ENCODE assay signal across 35 cellular contexts in the genomic region with DNA sequence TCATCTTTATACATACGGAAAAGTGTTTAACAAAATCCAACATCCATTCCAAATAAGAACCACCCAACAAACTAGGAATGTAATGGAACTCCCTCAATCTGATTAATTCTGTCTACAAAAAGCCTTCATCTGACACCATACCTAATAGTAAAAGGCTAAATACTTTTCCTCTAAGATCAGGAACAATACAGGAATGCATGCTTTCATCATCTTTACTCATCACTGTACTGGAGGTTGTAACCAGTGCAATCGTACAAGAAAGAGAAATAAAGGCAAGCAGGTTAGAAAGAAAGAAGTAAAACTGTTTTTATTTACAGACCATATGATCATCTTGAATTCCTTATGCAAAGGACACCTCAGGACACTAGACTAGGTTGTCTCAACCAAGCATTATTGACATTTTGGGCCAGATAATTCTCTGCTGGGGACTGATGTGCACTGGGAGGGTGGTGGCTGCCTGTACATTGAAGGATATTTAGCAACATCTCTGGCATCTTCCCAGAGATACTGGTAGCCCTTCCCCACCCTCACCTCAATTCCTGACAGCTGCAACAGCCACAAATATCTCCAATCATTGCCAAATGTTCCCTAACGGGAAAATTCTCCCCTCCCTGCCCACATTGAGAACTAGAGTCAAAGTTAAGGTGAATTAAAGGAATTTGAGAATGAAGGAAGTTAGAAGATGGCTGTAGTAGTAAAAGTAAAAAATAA. TPM values are rescaled to one million over a fixed set of nuclear protein-coding genes. Genes with fewer than 3 reads are reported as not detected.
DNase-seq lines count a peak whose midpoint lies in the region; ATAC-seq, FAIRE-seq and TF ChIP-seq lines count a peak whose summit lies in the region.
"Had no signal": no experiment of that assay in that cellular context is flagged by ENCODE, and none has a peak within 500 bp of the region (broad histone marks: within the 10 kb centered on the region; RNA-seq: fewer than 3 reads in every experiment).

No MANE protein-coding gene starts in this region.

- no peaks in the 10 kb centered on the region for H3K9me1 ChIP-seq in K562 (ENCODE audit: control insufficient read depth, insufficient read depth, low read length)
- no peaks in the 10 kb centered on the region for H3K9me1 ChIP-seq in keratinocyte (ENCODE audit: control insufficient read depth, extremely low read depth, insufficient read depth, low read length)

- DNase-seq in AG10803 (ENCODE audit: low read depth) (peak; percentile 10), NCI-H226 (peak; percentile 33), K562 (ENCODE audit: extremely low read depth in 1 of 4, low spot score in 3 of 4) (no peak), keratinocyte (ENCODE audit: low read depth, low spot score) (no peak), activated gamma-delta T cell (lab: John Stamatoyannopoulos, UW) (no peak), GM23338 (ENCODE audit: low spot score) (no peak), amygdala (lab: John Stamatoyannopoulos, UW) (no peak)
- DNase-seq in activated CD4-positive, alpha-beta memory T cell treated with anti-CD3 and anti-CD28 coated beads for 36 hours, result no peak
- DNase-seq: 8988T; activated CD4-positive, alpha-beta T cell treated with anti-CD3 and anti-CD28 coated beads for 36 hours; DMS79; endodermal cell; GOT3; left cardiac atrium; mucosa of descending colon; NCI-H1417; NCI-H2081; occipital lobe; SHP77 treated with DMSO at 0.1 percent for 48 hours; stimulated activated CD4-positive, alpha-beta T cell treated with anti-CD3 and anti-CD28 coated beads, Interleukin-4, amount 100 ng/mL, for 4 hours had no signal

- TF ChIP-seq RAD21 in K562 (CRISPR knock-in tag; conservative IDR thresholded peaks at IDR 0.05 in 1 of 2, IDR thresholded peaks at IDR 0.05 in 1 of 2), result no peak

- WGBS in K562 (ENCODE audit: insufficient coverage, low coverage, missing lambda C conversion rate), result 4% methylated on average over 3 of the region's 3 CpGs

- H3K4me3 ChIP-seq in AG10803 (ENCODE audit: low read length) (no peak overlapping the region), K562 (no peak overlapping the region), keratinocyte (ENCODE audit: control insufficient read depth in 2 of 3, extremely low read depth in 1 of 3, insufficient read depth in 2 of 3, low read depth in 1 of 3, low read length in 3 of 3) (no peak overlapping the region), GM23338 (no peak overlapping the region)
- H3K4me3 ChIP-seq: esophagus muscularis mucosa, gastroesophageal sphincter, lung, mucosa of descending colon, prostate gland, tibial nerve had no signal

- H3K27ac ChIP-seq in K562 (ENCODE audit: extremely low read depth, low read depth, low read length) (no peak overlapping the region), keratinocyte (ENCODE audit: control insufficient read depth, insufficient read depth, low read length) (no peak overlapping the region), GM23338 (ENCODE audit: low read depth) (no peak overlapping the region)
- H3K27ac ChIP-seq: esophagus muscularis mucosa, gastroesophageal sphincter, KMS-11, prostate gland, tibial nerve had no signal

- H3K36me3 Mint-ChIP-seq in activated CD4-positive, alpha-beta memory T cell treated with anti-CD3 and anti-CD28 coated beads for 36 hours, result no peaks in the 10 kb centered on the region
- H3K36me3 Mint-ChIP-seq in GM23338 (ENCODE audit: low read depth), result no peaks in the 10 kb centered on the region
- H3K36me3 Mint-ChIP-seq: CD14-positive monocyte; natural killer cell treated with Interleukin-12 subunit alpha and Interleukin-12 subunit beta and Interleukin-15 and Interleukin-18, amount 100 ng/mL, for 72 hours had no signal

- TF ChIP-seq POLR2A in K562 (conservative IDR thresholded peaks at IDR 0.05), result no peak

- intact Hi-C loops in K562 (cut with micrococcal nuclease), result no loop called here
- intact Hi-C loops in activated CD4-positive, alpha-beta memory T cell treated with anti-CD3 and anti-CD28 coated beads for 36 hours (cut with micrococcal nuclease), result no loop called here

- no peaks in the 10 kb centered on the region for H3K27me3 Mint-ChIP-seq in activated CD4-positive, alpha-beta memory T cell treated with anti-CD3 and anti-CD28 coated beads for 36 hours
- H3K27me3 Mint-ChIP-seq in GM23338 (ENCODE audit: insufficient read depth, low read depth, poor library complexity), result no peaks in the 10 kb centered on the region
- H3K27me3 Mint-ChIP-seq: activated CD4-positive, alpha-beta T cell treated with anti-CD3 and anti-CD28 coated beads for 36 hours; activated naive CD8-positive, alpha-beta T cell; dendritic cell treated with granulocyte-macrophage colony-stimulating factor and Interleukin-4, amounts not matched to agents 40 ng/mL and 50 ng/mL, for 4 days had no signal

- in situ Hi-C loops in K562 (cut with MboI), result no loop called here

- no peaks in the 10 kb centered on the region for H3K9me3 ChIP-seq in K562 (replicated peaks; ENCODE audit: control insufficient read depth, insufficient read depth, low read depth, low read length)
- H3K9me3 ChIP-seq in keratinocyte (ENCODE audit: control insufficient read depth, low read depth, low read length), result no peaks in the 10 kb centered on the region
- H3K9me3 ChIP-seq: esophagus muscularis mucosa, gastroesophageal sphincter, mucosa of descending colon, prostate gland, tibial nerve had no signal

- H3K27me3 ChIP-seq in K562 (ENCODE audit: control insufficient read depth in 2 of 2, insufficient read depth in 2 of 2, low read length in 2 of 2) (no peaks in the 10 kb centered on the region), keratinocyte (ENCODE audit: control insufficient read depth, extremely low read depth, insufficient read depth, low read length) (no peaks in the 10 kb centered on the region), GM23338 (ENCODE audit: insufficient read depth) (no peaks in the 10 kb centered on the region)
- H3K27me3 ChIP-seq: esophagus muscularis mucosa, gastroesophageal sphincter, tibial nerve had no signal

- TF ChIP-seq CTCF in AG10803 (conservative IDR thresholded peaks at IDR 0.05; ENCODE audit: low read length) (no peak), K562 (IDR thresholded peaks at IDR 0.05 in 2 of 3, conservative IDR thresholded peaks at IDR 0.05 in 1 of 3; ENCODE audit: insufficient read depth in 2 of 3, low read depth in 1 of 3, low read length in 3 of 3) (no peak), keratinocyte (optimal IDR thresholded peaks at IDR 0.05 in 1 of 3, IDR thresholded peaks at IDR 0.05 in 1 of 3, conservative IDR thresholded peaks at IDR 0.05 in 1 of 3; ENCODE audit: extremely low read depth in 1 of 3, insufficient read depth in 2 of 3, low read length in 3 of 3) (no peak), GM23338 (conservative IDR thresholded peaks at IDR 0.05; ENCODE audit: low read depth in 2 of 2) (no peak)

- FAIRE-seq in K562 (lab: Jason Lieb, UNC), result peak; percentile 67
- no peak for FAIRE-seq in keratinocyte (lab: Jason Lieb, UNC)
- FAIRE-seq: HTR-8/SVneo had no signal

- POLR2A ChIA-PET in K562 (lab: Yijun Ruan, JAX), result no interaction called here
- POLR2A ChIA-PET in activated CD4-positive, alpha-beta memory T cell treated with anti-CD3 and anti-CD28 coated beads for 36 hours (lab: Charles Lee), result no interaction called here

- no peaks in the 10 kb centered on the region for H3F3A ChIP-seq in GM23338 (replicated peaks; ENCODE audit: low read depth)

- dilution Hi-C loops in keratinocyte (cut with MboI; ENCODE audit: extremely low pct_ligation_motif_present, low sequenced_read_pairs), result no loop called here

- no peak for TF ChIP-seq EP300 in K562 (IDR thresholded peaks at IDR 0.05; ENCODE audit: low read length)

- CTCF ChIA-PET in K562 (lab: Yijun Ruan, JAX; ENCODE audit: low intra/inter-chr PET ratio), result no interaction called here
- CTCF ChIA-PET in activated CD4-positive, alpha-beta memory T cell treated with anti-CD3 and anti-CD28 coated beads for 36 hours (lab: Charles Lee), result no interaction called here

- no peak overlapping the region for H2AFZ ChIP-seq in K562 (ENCODE audit: low read depth, low read length)
- H2AFZ ChIP-seq in keratinocyte (ENCODE audit: control insufficient read depth, low read length), result peak overlapping the region; percentile 22
- H2AFZ ChIP-seq in GM23338, result no peak overlapping the region

- H3K79me2 ChIP-seq in K562 (ENCODE audit: control insufficient read depth, insufficient read depth, low read length), result no peaks in the 10 kb centered on the region
- no peaks in the 10 kb centered on the region for H3K79me2 ChIP-seq in keratinocyte (ENCODE audit: control insufficient read depth, insufficient read depth, low read length)
- H3K79me2 ChIP-seq in GM23338 (replicated peaks; ENCODE audit: insufficient read depth), result no peaks in the 10 kb centered on the region

- H3K9ac ChIP-seq in K562 (ENCODE audit: insufficient read depth in 1 of 2, low read depth in 2 of 2, low read length in 2 of 2) (no peak overlapping the region), keratinocyte (ENCODE audit: control insufficient read depth, extremely low read depth, insufficient read depth, low read length) (no peak overlapping the region)
- H3K9ac ChIP-seq: KMS-11 had no signal

- H3K27ac Mint-ChIP-seq in activated CD4-positive, alpha-beta memory T cell treated with anti-CD3 and anti-CD28 coated beads for 36 hours, result no peak overlapping the region
- H3K27ac Mint-ChIP-seq in GM23338, result no peak overlapping the region
- H3K27ac Mint-ChIP-seq: activated CD4-positive, alpha-beta T cell treated with anti-CD3 and anti-CD28 coated beads for 36 hours; activated naive CD8-positive, alpha-beta T cell; CD14-positive monocyte; dendritic cell treated with granulocyte-macrophage colony-stimulating factor and Interleukin-4, amounts not matched to agents 40 ng/mL and 50 ng/mL, for 4 days; endodermal cell; natural killer cell treated with Interleukin-12 subunit alpha and Interleukin-12 subunit beta and Interleukin-15 and Interleukin-18, amount 100 ng/mL, for 72 hours; T-helper 2 cell treated with Interferon-gamma antibody and Interleukin-4, amounts not matched to agents 5 μg/mL and 100 μg/mL, for 36 hours had no signal

- H3K36me3 ChIP-seq in K562 (ENCODE audit: control insufficient read depth, insufficient read depth, low read length) (no peaks in the 10 kb centered on the region), keratinocyte (ENCODE audit: control insufficient read depth in 2 of 2, extremely low read depth in 1 of 2, insufficient read depth in 2 of 2, low read length in 2 of 2) (no peaks in the 10 kb centered on the region), GM23338 (ENCODE audit: insufficient read depth) (no peaks in the 10 kb centered on the region)
- H3K36me3 ChIP-seq: gastroesophageal sphincter, prostate gland had no signal

- H3K4me3 Mint-ChIP-seq in activated CD4-positive, alpha-beta memory T cell treated with anti-CD3 and anti-CD28 coated beads for 36 hours, result no peak overlapping the region
- H3K4me3 Mint-ChIP-seq in GM23338, result no peak overlapping the region
- H3K4me3 Mint-ChIP-seq: activated CD4-positive, alpha-beta T cell treated with anti-CD3 and anti-CD28 coated beads for 36 hours; activated naive CD8-positive, alpha-beta T cell; CD14-positive monocyte; central memory CD8-positive, alpha-beta T cell; dendritic cell treated with granulocyte-macrophage colony-stimulating factor and Interleukin-4, amounts not matched to agents 40 ng/mL and 50 ng/mL, for 4 days; endodermal cell; natural killer cell treated with Interleukin-12 subunit alpha and Interleukin-12 subunit beta and Interleukin-15 and Interleukin-18, amount 100 ng/mL, for 72 hours; T-helper 2 cell treated with Interferon-gamma antibody and Interleukin-4, amounts not matched to agents 5 μg/mL and 100 μg/mL, for 36 hours had no signal

- no peaks in the 10 kb centered on the region for H3K9me3 Mint-ChIP-seq in activated CD4-positive, alpha-beta memory T cell treated with anti-CD3 and anti-CD28 coated beads for 36 hours
- H3K9me3 Mint-ChIP-seq in GM23338, result no peaks in the 10 kb centered on the region
- H3K9me3 Mint-ChIP-seq: central memory CD8-positive, alpha-beta T cell; dendritic cell treated with granulocyte-macrophage colony-stimulating factor and Interleukin-4, amounts not matched to agents 40 ng/mL and 50 ng/mL, for 4 days; endodermal cell; natural killer cell treated with Interleukin-12 subunit alpha and Interleukin-12 subunit beta and Interleukin-15 and Interleukin-18, amount 100 ng/mL, for 72 hours; T-helper 2 cell treated with Interferon-gamma antibody and Interleukin-4, amounts not matched to agents 5 μg/mL and 100 μg/mL, for 36 hours had no signal

- no TSS peak for BruUV-seq in K562 (replicated peaks; lab: Mats Ljungman, UMichigan)

- H3K4me2 ChIP-seq in K562 (ENCODE audit: insufficient read depth, low read length), result no peak overlapping the region
- H3K4me2 ChIP-seq in keratinocyte (ENCODE audit: control insufficient read depth, extremely low read depth, insufficient read depth, low read depth, low read length), result no peak overlapping the region
- H3K4me2 ChIP-seq in GM23338, result no peak overlapping the region
- H3K4me2 ChIP-seq: KMS-11 had no signal

- H3K9me2 ChIP-seq in GM23338 (ENCODE audit: insufficient read depth), result no peaks in the 10 kb centered on the region

- no peaks in the 10 kb centered on the region for H3K4me1 Mint-ChIP-seq in activated CD4-positive, alpha-beta memory T cell treated with anti-CD3 and anti-CD28 coated beads for 36 hours (ENCODE audit: low read depth)
- no peaks in the 10 kb centered on the region for H3K4me1 Mint-ChIP-seq in GM23338
- H3K4me1 Mint-ChIP-seq: central memory CD8-positive, alpha-beta T cell; endodermal cell had no signal

- no peaks in the 10 kb centered on the region for H4K20me1 ChIP-seq in K562 (replicated peaks; ENCODE audit: control insufficient read depth, insufficient read depth, low read length)
- no peaks in the 10 kb centered on the region for H4K20me1 ChIP-seq in keratinocyte (ENCODE audit: control insufficient read depth, extremely low read depth, insufficient read depth, low read length)
- H4K20me1 ChIP-seq in GM23338 (replicated peaks; ENCODE audit: insufficient read depth), result no peaks in the 10 kb centered on the region

- ATAC-seq in K562, result peak; percentile 41; the same call in 2 of the 3 replicates
- no peak for ATAC-seq in GM23338
- ATAC-seq: activated CD4-positive, alpha-beta T cell treated with anti-CD3 and anti-CD28 coated beads for 36 hours; gastroesophageal sphincter; left cardiac atrium; mucosa of descending colon; natural killer cell treated with Interleukin-12 subunit alpha and Interleukin-12 subunit beta and Interleukin-15 and Interleukin-18, amount 100 ng/mL, for 72 hours; Panc1; sciatic nerve had no signal

- H3K4me1 ChIP-seq in K562 (replicated peaks in 1 of 2; ENCODE audit: control insufficient read depth in 2 of 2, insufficient read depth in 2 of 2, low read length in 2 of 2), result no peaks in the 10 kb centered on the region
- peaks cover 7% of the 10 kb centered on the region for H3K4me1 ChIP-seq in keratinocyte (ENCODE audit: control insufficient read depth, extremely low read depth, insufficient read depth, low read length)
- H3K4me1 ChIP-seq in GM23338 (ENCODE audit: insufficient read depth), result no peaks in the 10 kb centered on the region
- H3K4me1 ChIP-seq: esophagus muscularis mucosa, gastroesophageal sphincter, prostate gland, tibial nerve had no signal

RNA-seq across cellular contexts. Expression of a gene that starts 30.6 kb away (rescaled TPM):
- total RNA-seq in K562 (2011; cell fraction: chromatin; rRNA removed; ENCODE audit: low replicate concordance), result not detected in 2 replicates
- total RNA-seq in K562 (2011; cell fraction: nucleolus; rRNA removed), result not detected in 2 replicates
- not detected in 2 replicates for total RNA-seq in K562 (2011; cell fraction: nucleoplasm; rRNA removed)
- not detected in 2 replicates for total RNA-seq in K562 (2014; rRNA removed)
- total RNA-seq in K562 (2014; rRNA removed; fragmentation: Illumina TruSeq; extraction: Trizol), result not detected in 2 replicates
- not detected in 2 replicates for total RNA-seq in K562 (2015; rRNA removed; fragmentation: Illumina TruSeq; extraction: Trizol)
- total RNA-seq in K562 (2021), result not detected in 2 replicates
- not detected in 2 replicates for polyA plus RNA-seq in K562 (2011; rRNA removed)
- not detected in 2 replicates for polyA plus RNA-seq in K562 (2011; cell fraction: cytosol; rRNA removed)
- polyA plus RNA-seq in K562 (2011; cell fraction: nucleus; rRNA removed), result not detected in 2 replicates
- polyA plus RNA-seq in K562 (2012), result not detected in 2 replicates
- polyA plus RNA-seq in K562 (2014; fragmentation: Illumina TruSeq; extraction: Trizol), result not detected in 2 replicates
- not detected for polyA plus RNA-seq in K562 (2014; fragmentation: Nextera tagmentation; extraction: Ambion mirVana)
- polyA plus RNA-seq in K562 (2014; rRNA removed), result not detected in 2 replicates
- not detected in 2 replicates for polyA minus RNA-seq in K562 (2011; rRNA and poly(A)+ RNA removed)
- polyA minus RNA-seq in K562 (2011; cell fraction: cytosol; rRNA and poly(A)+ RNA removed), result not detected in 2 replicates
- polyA minus RNA-seq in K562 (2011; cell fraction: nucleus; rRNA and poly(A)+ RNA removed), result not detected in 2 replicates
- polyA plus RNA-seq in keratinocyte, result 0.09 TPM in 1 of 3 replicates, not detected in the others
- polyA plus RNA-seq in keratinocyte (2011; ENCODE audit: low read depth), result not detected
- polyA plus RNA-seq in keratinocyte (2011; cell fraction: cytosol; rRNA removed), result not detected in 2 replicates
- polyA plus RNA-seq in keratinocyte (2011; cell fraction: nucleus; rRNA removed), result not detected in 2 replicates
- polyA plus RNA-seq in keratinocyte (2012; ENCODE audit: low replicate concordance), result not detected in 2 replicates
- not detected in 3 replicates for polyA minus RNA-seq in keratinocyte
- not detected for polyA minus RNA-seq in keratinocyte (2011; cell fraction: cytosol; rRNA and poly(A)+ RNA removed)
- polyA minus RNA-seq in keratinocyte (2011; cell fraction: nucleus; rRNA and poly(A)+ RNA removed), result not detected in 2 replicates
- total RNA-seq in activated CD4-positive, alpha-beta memory T cell treated with anti-CD3 and anti-CD28 coated beads for 36 hours, result not detected
- total RNA-seq in GM23338 (2014; rRNA removed; shearing (Covaris generic)), result not detected in 2 replicates
- not detected in 2 replicates for polyA plus RNA-seq in GM23338 (2016; fragmentation: Nextera tagmentation; extraction: Ambion mirVana)
- total RNA-seq: activated CD4-positive, alpha-beta T cell treated with anti-CD3 and anti-CD28 coated beads for 36 hours; endodermal cell; esophagus muscularis mucosa; gastroesophageal sphincter; left cardiac atrium; lung; natural killer cell treated with Interleukin-12 subunit alpha and Interleukin-12 subunit beta and Interleukin-15 and Interleukin-18, amount 100 ng/mL, for 72 hours; occipital lobe; prostate gland; sciatic nerve; tibial nerve had no signal
- polyA plus RNA-seq: CD14-positive monocyte, lung had no signal

Comparison
In these comparisons a context has a peak if more than half of its experiments do, and no peak if none do; other contexts are left out.
1. DNase-seq: peak in AG10803 (single experiment) and NCI-H226 (single experiment); none in K562 (0 of 4), keratinocyte (single experiment), activated gamma-delta T cell (single experiment), activated CD4-positive, alpha-beta memory T cell treated with anti-CD3 and anti-CD28 coated beads for 36 hours (single experiment), GM23338 (single experiment) and amygdala (0 of 56).